In the genomic region with DNA sequence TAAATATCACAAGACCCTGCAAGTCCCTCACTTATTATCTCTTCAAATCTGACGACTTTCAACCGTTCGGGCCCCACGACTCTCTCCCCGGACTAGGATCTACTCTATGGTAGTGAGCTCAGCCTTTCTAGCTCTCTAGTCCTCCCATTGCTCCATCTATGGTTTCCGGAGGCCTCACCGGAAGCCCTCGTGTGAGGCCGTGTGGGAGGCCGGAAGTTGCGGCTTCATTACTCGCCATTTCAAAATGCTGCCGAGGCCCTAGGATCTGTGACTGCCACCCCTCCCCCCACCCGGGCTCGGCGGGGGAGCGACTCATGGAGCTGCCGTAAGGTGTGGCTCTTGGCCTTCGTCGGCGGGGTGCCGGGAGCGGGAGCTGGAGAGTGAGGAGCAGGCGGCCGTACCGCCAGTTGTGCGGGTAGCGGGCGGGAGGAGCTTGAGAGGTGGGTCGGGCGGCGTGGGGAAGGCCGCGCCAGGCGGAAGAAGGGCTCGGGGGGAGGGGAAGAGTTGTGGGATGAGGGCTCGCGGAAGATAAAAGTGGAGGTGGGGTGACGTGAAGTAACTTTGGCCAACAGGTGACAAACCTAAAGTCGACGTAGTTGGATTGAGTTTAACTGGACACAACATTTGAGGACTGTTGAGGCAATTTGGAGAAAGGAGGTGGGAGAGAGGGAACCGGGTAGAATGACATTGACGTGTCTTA, we compare ENCODE assay signal across 8 cellular contexts. TPM values are rescaled to one million over a fixed set of nuclear protein-coding genes. Genes with fewer than 3 reads are reported as not detected.
A peak's percentile ranks its signal among the peaks of the same experiment; 100 is the strongest.
DNase-seq lines count a peak whose midpoint lies in the region; ATAC-seq, FAIRE-seq and TF ChIP-seq lines count a peak whose summit lies in the region.

A gene with protein sequence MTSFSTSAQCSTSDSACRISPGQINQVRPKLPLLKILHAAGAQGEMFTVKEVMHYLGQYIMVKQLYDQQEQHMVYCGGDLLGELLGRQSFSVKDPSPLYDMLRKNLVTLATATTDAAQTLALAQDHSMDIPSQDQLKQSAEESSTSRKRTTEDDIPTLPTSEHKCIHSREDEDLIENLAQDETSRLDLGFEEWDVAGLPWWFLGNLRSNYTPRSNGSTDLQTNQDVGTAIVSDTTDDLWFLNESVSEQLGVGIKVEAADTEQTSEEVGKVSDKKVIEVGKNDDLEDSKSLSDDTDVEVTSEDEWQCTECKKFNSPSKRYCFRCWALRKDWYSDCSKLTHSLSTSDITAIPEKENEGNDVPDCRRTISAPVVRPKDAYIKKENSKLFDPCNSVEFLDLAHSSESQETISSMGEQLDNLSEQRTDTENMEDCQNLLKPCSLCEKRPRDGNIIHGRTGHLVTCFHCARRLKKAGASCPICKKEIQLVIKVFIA (plus strand): TSS at position 227 of the 700 bp plus-strand sequence. CDS start 9,113 bp downstream, outside the sequence.

- intact Hi-C loops in activated T-helper 1 cell treated with anti-CD3 and anti-CD28 coated beads, Interleukin-12 subunit alpha, Interleukin-12 subunit beta, Interleukin-2, Interleukin-4 antibody, amounts not matched to agents 30 ng/mL and 10 ng/mL and 1 ng/mL, durations not matched to agents 14 hours and 24 hours and 36 hours (cut with micrococcal nuclease): loop anchor here (1.0 to 10.0 kb wide), 11 partner anchors 9 to 892 kb away; a partner anchor contains a TSS
- intact Hi-C loops in naive thymus-derived CD4-positive, alpha-beta T cell (cut with micrococcal nuclease): loop anchor here (1.0 to 10.0 kb wide), 17 partner anchors 9 to 1232 kb away; a partner anchor contains a TSS

- H3K9me3 ChIP-seq in fibroblast of lung (ENCODE audit: control insufficient read depth, insufficient read depth, low read depth, low read length): no peaks in the 10 kb centered on the region
- no peaks in the 10 kb centered on the region for H3K9me3 ChIP-seq in naive thymus-derived CD4-positive, alpha-beta T cell (ENCODE audit: control insufficient read depth in 2 of 3, low read length in 3 of 3)

- DNase-seq in EH (ENCODE audit: low read depth) (peak; percentile 97), H54 (ENCODE audit: insufficient read length, low spot score) (peak; percentile 85), LoVo (ENCODE audit: low spot score) (peak; percentile 95), RPMI8226 (peak; percentile 99), fibroblast of lung (ENCODE audit: low read depth in 2 of 2) (peak; percentile 96 to 97)
- DNase-seq in activated T-helper 1 cell treated with anti-CD3 and anti-CD28 coated beads, Interleukin-12 subunit alpha, Interleukin-12 subunit beta, Interleukin-2, Interleukin-4 antibody, amounts not matched to agents 30 ng/mL and 10 ng/mL and 1 ng/mL, durations not matched to agents 14 hours and 24 hours and 36 hours (ENCODE audit: low spot score): peak; percentile 90
- DNase-seq in naive thymus-derived CD4-positive, alpha-beta T cell: peak; percentile 86 to 94 (median 93)

- peak; percentile 57 for TF ChIP-seq POLR2A in H54 (IDR thresholded peaks at IDR 0.05; ENCODE audit: low read depth, low read length)

- FAIRE-seq in H54 (lab: Jason Lieb, UNC): peak; percentile 73

- POLR2A ChIA-PET in naive thymus-derived CD4-positive, alpha-beta T cell (lab: Charles Lee): interaction anchor here (0.8 to 7.4 kb wide), 20 partner anchors 10 to 1226 kb away, joined by 3 to 190 read pairs (median 4); a partner anchor contains a TSS

- no peaks in the 10 kb centered on the region for H3K27me3 Mint-ChIP-seq in activated T-helper 1 cell treated with anti-CD3 and anti-CD28 coated beads, Interleukin-12 subunit alpha, Interleukin-12 subunit beta, Interleukin-2, Interleukin-4 antibody, amounts not matched to agents 30 ng/mL and 10 ng/mL and 1 ng/mL, durations not matched to agents 14 hours and 24 hours and 36 hours (ENCODE audit: insufficient read depth)
- no peaks in the 10 kb centered on the region for H3K27me3 Mint-ChIP-seq in naive thymus-derived CD4-positive, alpha-beta T cell
- no peaks in the 10 kb centered on the region for H3K27me3 Mint-ChIP-seq in stimulated activated memory B cell treated with anti-CD40 and anti-IgM and Interleukin-4, amounts not matched to agents 10 μg/mL and 1 μg/mL and 100 μg/mL, for 72 hours

- peak within 1 kb of the TSS; percentile 77 to 100 (median 89) for H3K4me3 ChIP-seq in fibroblast of lung (replicated peaks in 1 of 4; ENCODE audit: control extremely low read depth in 1 of 4, insufficient read depth in 1 of 4, low read depth in 3 of 4, low read length in 4 of 4)
- peak within 1 kb of the TSS; percentile 91 for H3K4me3 ChIP-seq in naive thymus-derived CD4-positive, alpha-beta T cell (ENCODE audit: low read length)

- H3K9ac ChIP-seq in fibroblast of lung (ENCODE audit: insufficient read depth, low read length): peak within 1 kb of the TSS; percentile 96

- H3K4me3 Mint-ChIP-seq in activated T-helper 1 cell treated with anti-CD3 and anti-CD28 coated beads, Interleukin-12 subunit alpha, Interleukin-12 subunit beta, Interleukin-2, Interleukin-4 antibody, amounts not matched to agents 30 ng/mL and 10 ng/mL and 1 ng/mL, durations not matched to agents 14 hours and 24 hours and 36 hours: no peak within 1 kb of the TSS
- peak within 1 kb of the TSS in 1 of 10 donors; percentile 87 for H3K4me3 Mint-ChIP-seq in naive thymus-derived CD4-positive, alpha-beta T cell
- no peak within 1 kb of the TSS for H3K4me3 Mint-ChIP-seq in stimulated activated memory B cell treated with anti-CD40 and anti-IgM and Interleukin-4, amounts not matched to agents 10 μg/mL and 1 μg/mL and 100 μg/mL, for 72 hours

- peak within 1 kb of the TSS; percentile 92 for H3K27ac ChIP-seq in fibroblast of lung (ENCODE audit: insufficient read depth, low read length)
- H3K27ac ChIP-seq in naive thymus-derived CD4-positive, alpha-beta T cell (ENCODE audit: low read depth, low read length): peak within 1 kb of the TSS; percentile 95

- no peaks in the 10 kb centered on the region for H3K27me3 ChIP-seq in fibroblast of lung (ENCODE audit: control insufficient read depth, insufficient read depth, low read length)
- H3K27me3 ChIP-seq in naive thymus-derived CD4-positive, alpha-beta T cell (ENCODE audit: control insufficient read depth in 2 of 2, insufficient read depth in 2 of 2, low read length in 2 of 2): no peaks in the 10 kb centered on the region

- H3K27ac Mint-ChIP-seq in activated T-helper 1 cell treated with anti-CD3 and anti-CD28 coated beads, Interleukin-12 subunit alpha, Interleukin-12 subunit beta, Interleukin-2, Interleukin-4 antibody, amounts not matched to agents 30 ng/mL and 10 ng/mL and 1 ng/mL, durations not matched to agents 14 hours and 24 hours and 36 hours: no peak within 1 kb of the TSS
- peak within 1 kb of the TSS in 6 of 9 donors; percentile 68 to 98 (median 80) for H3K27ac Mint-ChIP-seq in naive thymus-derived CD4-positive, alpha-beta T cell
- H3K27ac Mint-ChIP-seq in stimulated activated memory B cell treated with anti-CD40 and anti-IgM and Interleukin-4, amounts not matched to agents 10 μg/mL and 1 μg/mL and 100 μg/mL, for 72 hours: no peak within 1 kb of the TSS

- no peaks in the 10 kb centered on the region for H3K9me3 Mint-ChIP-seq in activated T-helper 1 cell treated with anti-CD3 and anti-CD28 coated beads, Interleukin-12 subunit alpha, Interleukin-12 subunit beta, Interleukin-2, Interleukin-4 antibody, amounts not matched to agents 30 ng/mL and 10 ng/mL and 1 ng/mL, durations not matched to agents 14 hours and 24 hours and 36 hours
- H3K9me3 Mint-ChIP-seq in naive thymus-derived CD4-positive, alpha-beta T cell: peaks cover 0 to 5% (median 0%) of the 10 kb centered on the region in 11 donors
- peaks cover under 1% of the 10 kb centered on the region for H3K9me3 Mint-ChIP-seq in stimulated activated memory B cell treated with anti-CD40 and anti-IgM and Interleukin-4, amounts not matched to agents 10 μg/mL and 1 μg/mL and 100 μg/mL, for 72 hours

- TF ChIP-seq CTCF in fibroblast of lung (conservative IDR thresholded peaks at IDR 0.05 in 1 of 2, IDR thresholded peaks at IDR 0.05 in 1 of 2; ENCODE audit: low read depth in 1 of 2, low read length in 2 of 2): no peak

- CTCF ChIA-PET in naive thymus-derived CD4-positive, alpha-beta T cell (lab: Charles Lee): interaction anchor here (0.6 to 3.3 kb wide), 14 partner anchors 10 to 230 kb away, joined by 3 to 14 read pairs (median 5); no protein-coding TSS in a partner anchor

- peak within 1 kb of the TSS; percentile 92 for H2AFZ ChIP-seq in fibroblast of lung (ENCODE audit: low read length)

- H3K4me2 ChIP-seq in fibroblast of lung (ENCODE audit: extremely low read depth, insufficient read depth, low read length): peak within 1 kb of the TSS; percentile 72

- H4K20me1 ChIP-seq in fibroblast of lung (ENCODE audit: control insufficient read depth, extremely low read depth, insufficient read depth, low read length): no peaks in the 10 kb centered on the region

- H3K79me2 ChIP-seq in fibroblast of lung (ENCODE audit: control insufficient read depth, insufficient read depth, low read length): peaks cover 46% of the 10 kb centered on the region

- peaks cover 18% of the 10 kb centered on the region for H3K36me3 Mint-ChIP-seq in activated T-helper 1 cell treated with anti-CD3 and anti-CD28 coated beads, Interleukin-12 subunit alpha, Interleukin-12 subunit beta, Interleukin-2, Interleukin-4 antibody, amounts not matched to agents 30 ng/mL and 10 ng/mL and 1 ng/mL, durations not matched to agents 14 hours and 24 hours and 36 hours (ENCODE audit: low read depth)
- peaks cover 0 to 25% (median 9%) of the 10 kb centered on the region in 5 donors for H3K36me3 Mint-ChIP-seq in naive thymus-derived CD4-positive, alpha-beta T cell
- peaks cover 20% of the 10 kb centered on the region for H3K36me3 Mint-ChIP-seq in stimulated activated memory B cell treated with anti-CD40 and anti-IgM and Interleukin-4, amounts not matched to agents 10 μg/mL and 1 μg/mL and 100 μg/mL, for 72 hours

- peaks cover 2% of the 10 kb centered on the region for H3K4me1 ChIP-seq in fibroblast of lung (ENCODE audit: control insufficient read depth, extremely low read depth, insufficient read depth, low read length)
- H3K4me1 ChIP-seq in naive thymus-derived CD4-positive, alpha-beta T cell (ENCODE audit: control insufficient read depth in 2 of 2, insufficient read depth in 2 of 2, low read length in 2 of 2): peaks cover 64 to 67% of the 10 kb centered on the region in 2 donors

- H3K36me3 ChIP-seq in fibroblast of lung (ENCODE audit: control insufficient read depth, insufficient read depth, low read length): peaks cover 2% of the 10 kb centered on the region
- H3K36me3 ChIP-seq in naive thymus-derived CD4-positive, alpha-beta T cell (ENCODE audit: control insufficient read depth in 2 of 3, insufficient read depth in 3 of 3, low read length in 3 of 3): peaks cover 0 to 6% (median 0%) of the 10 kb centered on the region in 3 experiments

- peaks cover 45% of the 10 kb centered on the region for H3K4me1 Mint-ChIP-seq in activated T-helper 1 cell treated with anti-CD3 and anti-CD28 coated beads, Interleukin-12 subunit alpha, Interleukin-12 subunit beta, Interleukin-2, Interleukin-4 antibody, amounts not matched to agents 30 ng/mL and 10 ng/mL and 1 ng/mL, durations not matched to agents 14 hours and 24 hours and 36 hours (ENCODE audit: low read depth)
- peaks cover 32 to 78% (median 66%) of the 10 kb centered on the region in 7 donors for H3K4me1 Mint-ChIP-seq in naive thymus-derived CD4-positive, alpha-beta T cell
- H3K4me1 Mint-ChIP-seq in stimulated activated memory B cell treated with anti-CD40 and anti-IgM and Interleukin-4, amounts not matched to agents 10 μg/mL and 1 μg/mL and 100 μg/mL, for 72 hours: peaks cover 62% of the 10 kb centered on the region

- ATAC-seq in naive thymus-derived CD4-positive, alpha-beta T cell: peak; percentile 87
- ATAC-seq in stimulated activated memory B cell treated with anti-CD40 and anti-IgM and Interleukin-4, amounts not matched to agents 10 μg/mL and 1 μg/mL and 100 μg/mL, for 72 hours: peak; percentile 95

RNA-seq across cellular contexts. Expression of the gene that starts here (rescaled TPM):
- total RNA-seq in activated T-helper 1 cell treated with anti-CD3 and anti-CD28 coated beads, Interleukin-12 subunit alpha, Interleukin-12 subunit beta, Interleukin-2, Interleukin-4 antibody, amounts not matched to agents 30 ng/mL and 10 ng/mL and 1 ng/mL, durations not matched to agents 14 hours and 24 hours and 36 hours: 75.5 and 80.3 TPM in 2 replicates
- 29.5 and 41.0 TPM in 2 replicates for total RNA-seq in fibroblast of lung
- polyA plus RNA-seq in fibroblast of lung: 14.2 and 23.6 TPM in 2 replicates
- 5.3 and 5.7 TPM in 2 replicates for polyA plus RNA-seq in fibroblast of lung (2012)
- polyA minus RNA-seq in fibroblast of lung (ENCODE audit: low replicate concordance): 13.2 and 14.6 TPM in 2 replicates
- 100 to 1,000 TPM; 107 to 278 (median 268) TPM for total RNA-seq in naive thymus-derived CD4-positive, alpha-beta T cell
- polyA plus RNA-seq in naive thymus-derived CD4-positive, alpha-beta T cell: 10 to 100 TPM; 19.1 to 21.1 TPM

Comparison
In these comparisons a context has a peak if more than half of its experiments do, and no peak if none do; other contexts are left out.
1. Peak in every context shown above with its lines: DNase-seq, ATAC-seq, H3K4me3 ChIP-seq and H3K27ac ChIP-seq.
2. H3K27ac Mint-ChIP-seq: peak in naive thymus-derived CD4-positive, alpha-beta T cell (6 of 9); none in activated T-helper 1 cell treated with anti-CD3 and anti-CD28 coated beads, Interleukin-12 subunit alpha, Interleukin-12 subunit beta, Interleukin-2, Interleukin-4 antibody, amounts not matched to agents 30 ng/mL and 10 ng/mL and 1 ng/mL, durations not matched to agents 14 hours and 24 hours and 36 hours (single experiment) and stimulated activated memory B cell treated with anti-CD40 and anti-IgM and Interleukin-4, amounts not matched to agents 10 μg/mL and 1 μg/mL and 100 μg/mL, for 72 hours (single experiment).